In genomic region chr6:150939399-150939798, GRCh38 we compare ENCODE assay signal across 26 cellular contexts.
"Had no signal": no experiment of that assay in that cellular context is flagged by ENCODE, and none has a peak within 500 bp of the region (broad histone marks: within the 10 kb centered on the region; RNA-seq: fewer than 3 reads in every experiment).

No MANE protein-coding gene starts in this region.

- H3K27ac ChIP-seq: dorsolateral prefrontal cortex, hepatocyte, left ventricle myocardium inferior, lower lobe of right lung, neutrophil, sigmoid colon, skin epidermis, stomach, thoracic aorta, transverse colon had no signal

- H3K27me3 Mint-ChIP-seq: naive B cell had no signal

- H3K4me3 Mint-ChIP-seq: naive B cell, nephron had no signal

- FAIRE-seq: kidney, urothelium cell line had no signal

- H3K36me3 ChIP-seq: left ventricle myocardium inferior, neutrophil had no signal

- H3K27me3 ChIP-seq: dorsolateral prefrontal cortex, hepatocyte, neutrophil, sigmoid colon, stomach, transverse colon had no signal

- H3K4me2 ChIP-seq: hepatocyte had no signal

- H2AFZ ChIP-seq: hepatocyte had no signal

- H3K79me2 ChIP-seq: hepatocyte had no signal

- H3K9me3 ChIP-seq: left ventricle myocardium inferior, lower lobe of right lung, neutrophil, sigmoid colon, stomach, thoracic aorta, transverse colon had no signal

- DNase-seq: cortex of kidney; dorsolateral prefrontal cortex; effector CD8-positive, alpha-beta T cell; erythroblast; foreskin melanocyte; head of caudate nucleus; kidney; left cardiac atrium; left ventricle myocardium inferior; lower lobe of right lung; mesenchymal stem cell; naive B cell; posterior cingulate gyrus; sigmoid colon; stimulated activated CD4-positive, alpha-beta T cell treated with anti-CD3 and anti-CD28 coated beads, Interleukin-2, amount 100 ng/mL, for 24 hours; stimulated activated CD4-positive, alpha-beta T cell treated with anti-CD3 and anti-CD28 coated beads, Interleukin-4, amount 100 ng/mL, for 4 hours; stimulated activated naive CD4-positive, alpha-beta T cell; stomach; substantia nigra; transverse colon had no signal

- ATAC-seq: left cardiac atrium, lower lobe of right lung had no signal

- H3K4me3 ChIP-seq: dorsolateral prefrontal cortex, hepatocyte, left ventricle myocardium inferior, lower lobe of right lung, sigmoid colon, skin epidermis, stomach, thoracic aorta, transverse colon had no signal

- H3K4me1 ChIP-seq: left ventricle myocardium inferior, lower lobe of right lung, stomach, transverse colon had no signal
